ENCODE assay signal across 8 cellular contexts in the genomic region with DNA sequence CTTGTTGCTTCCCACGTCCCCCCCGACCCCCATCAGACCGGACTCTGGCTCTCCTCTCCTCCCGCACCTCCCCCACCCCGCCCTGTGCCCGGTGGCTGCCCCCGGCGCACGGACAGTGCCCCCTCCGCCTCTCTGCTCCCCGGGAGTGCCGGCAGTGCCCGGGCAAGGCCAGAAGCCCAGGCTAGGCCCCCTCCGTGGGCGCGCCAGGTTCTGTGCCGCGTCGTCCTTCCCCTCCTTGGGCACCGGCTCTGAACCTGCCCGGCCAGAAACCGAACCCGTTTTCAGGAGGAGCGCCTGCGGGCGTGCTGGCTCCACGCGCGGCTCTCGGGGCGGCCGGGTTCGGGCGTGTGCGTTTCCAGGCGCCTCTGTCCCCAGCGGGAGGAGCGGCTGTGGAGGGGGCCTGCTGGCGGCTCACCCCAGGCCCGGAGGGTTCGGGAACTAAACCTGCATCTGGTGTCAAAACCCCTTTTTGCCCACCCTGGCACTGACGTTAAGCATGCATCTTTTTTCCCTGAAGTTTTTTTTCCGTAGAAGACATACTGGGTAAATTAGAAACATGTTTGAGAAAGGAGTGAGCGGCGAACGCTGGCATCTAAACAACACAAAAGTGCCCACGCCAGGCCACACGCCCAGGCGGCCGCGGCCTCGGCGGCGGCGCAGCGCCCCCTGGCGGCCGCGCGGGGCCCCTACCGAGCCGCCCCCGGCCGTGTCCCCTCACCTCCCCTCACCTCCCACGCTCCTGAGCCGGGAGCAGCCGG.
DNase-seq lines count a peak whose midpoint lies in the region; ATAC-seq and TF ChIP-seq lines count a peak whose summit lies in the region.

No MANE protein-coding gene starts in this region.

- peak overlapping the region; percentile 44 for H3K18ac ChIP-seq in H9 (ENCODE audit: insufficient read length, low read depth, low read length)

- H3K4me3 ChIP-seq in spleen, result peak overlapping the region; percentile 16 to 78 (median 55)

- no peaks in the 10 kb centered on the region for H3K79me1 ChIP-seq in H9 (ENCODE audit: insufficient read depth, low read depth, low read length, poor library complexity, severe bottlenecking)

- no peaks in the 10 kb centered on the region for H3K36me3 Mint-ChIP-seq in H9 (ENCODE audit: insufficient read depth in 1 of 3, low read depth in 3 of 3)

- peak; percentile 51 for DNase-seq in GF-D8 (lab: John Stamatoyannopoulos, UW)
- peak; percentile 65 for DNase-seq in H9
- peak; percentile 67 for DNase-seq in NCI-H146 (lab: John Stamatoyannopoulos, UW)
- DNase-seq in activated CD4-positive, CD25-positive, alpha-beta regulatory T cell treated with anti-CD3 and anti-CD28 coated beads, Interleukin-2, amount 50 U/mL, for 16 hours (ENCODE audit: low read depth, low spot score), result peak; percentile 32
- peak in 54 of 61 donors; percentile 11 to 83 (median 56) for DNase-seq in caudate nucleus (lab: John Stamatoyannopoulos, UW)
- peak; percentile 75 for DNase-seq in islet precursor cell
- DNase-seq in spleen, result peak; percentile 93

- no peak overlapping the region for H3K4ac ChIP-seq in H9 (ENCODE audit: low read depth, low read length)

- H3K56ac ChIP-seq in H9 (ENCODE audit: insufficient read length, low read depth, low read length), result no peak overlapping the region

- peak overlapping the region; percentile 87 for H2AFZ ChIP-seq in H9 (ENCODE audit: low read length)

- H3K23me2 ChIP-seq in H9 (ENCODE audit: insufficient read length, low read depth, low read length, poor library complexity, severe bottlenecking), result peaks cover 5% of the 10 kb centered on the region

- no peak overlapping the region for H2BK120ac ChIP-seq in H9 (ENCODE audit: low read depth, low read length, poor library complexity, severe bottlenecking)

- H3K27me3 Mint-ChIP-seq in H9 (ENCODE audit: low read depth), result peaks cover 37% of the 10 kb centered on the region

- H3K4me1 ChIP-seq in H9 (ENCODE audit: insufficient read depth, low read length) (0 out of 2 replicates have a peak, but pooled peaks cover 2% of the 10 kb centered on the region), spleen (peaks cover 23 to 63% (median 54%) of the 10 kb centered on the region in 6 donors)

- H4K20me1 ChIP-seq in H9 (ENCODE audit: control insufficient read depth, insufficient read depth, insufficient read length), result peaks cover 3% of the 10 kb centered on the region

- no peaks in the 10 kb centered on the region for H3K9me3 Mint-ChIP-seq in H9

- H3K23ac ChIP-seq in H9 (ENCODE audit: insufficient read length, low read depth, low read length), result no peak overlapping the region

- no peak overlapping the region for H2AK5ac ChIP-seq in H9 (ENCODE audit: insufficient read length, low read length)

- peak overlapping the region; percentile 77 for H3K4me2 ChIP-seq in H9 (ENCODE audit: insufficient read depth, insufficient read length, low read length)

- H3K27ac Mint-ChIP-seq in H9, result peak overlapping the region in 1 of 3 experiments; percentile 72; a peak in 1 of 7 replicates

- H3K14ac ChIP-seq in H9 (ENCODE audit: insufficient read depth, low read length), result peak overlapping the region; percentile 55; the same call in 1 of the 2 replicates

- ATAC-seq in HG03097 (IDR thresholded peaks at IDR 0.05; ENCODE audit: low FRiP score, unreplicated experiment), result no peak

- WGBS in H9 (ENCODE audit: extremely low coverage, insufficient read length, low lambda C conversion rate), result no CpG with 5 or more reads among the region's 67 CpGs
- WGBS in spleen, 5 donors, result 1% methylated on average over 48 to 67 of the region's 67 CpGs

- no peak for TF ChIP-seq POLR2A in spleen (IDR thresholded peaks at IDR 0.05)

- H3K4me1 Mint-ChIP-seq in H9, result peaks cover 9 to 22% of the 10 kb centered on the region in 2 experiments

- H2BK15ac ChIP-seq in H9 (ENCODE audit: low read depth, low read length), result no peak overlapping the region

- no peak overlapping the region for H2BK12ac ChIP-seq in H9 (ENCODE audit: insufficient read length, low read depth, low read length)

- peak overlapping the region in 1 of 2 experiments; percentile 82; a peak in 4 of 5 replicates for H3K4me3 Mint-ChIP-seq in H9

- intact Hi-C loops in spleen (cut with DNase I; ENCODE audit: low total_unique reads), result no loop called here

- H4K91ac ChIP-seq in H9 (ENCODE audit: insufficient read length, low read depth, low read length), result no peak overlapping the region

- H3K9me3 ChIP-seq in H9 (ENCODE audit: control insufficient read depth, low read depth, low read length), result no peaks in the 10 kb centered on the region
- H3K9me3 ChIP-seq in spleen, result no peaks in the 10 kb centered on the region

- no peaks in the 10 kb centered on the region for H3K79me2 ChIP-seq in H9 (ENCODE audit: insufficient read depth, low read length)

- no peak overlapping the region for H2BK20ac ChIP-seq in H9 (ENCODE audit: low read depth, low read length, poor library complexity, severe bottlenecking)

- H3K27me3 ChIP-seq in H9 (ENCODE audit: insufficient read depth, low read length), result no peaks in the 10 kb centered on the region; the same call in 1 of the 2 replicates
- no peaks in the 10 kb centered on the region for H3K27me3 ChIP-seq in spleen (replicated peaks in 1 of 7)

- no peaks in the 10 kb centered on the region for H3K36me3 ChIP-seq in spleen

- no peak overlapping the region for H3T11ph ChIP-seq in H9 (ENCODE audit: low read length)

- H4K8ac ChIP-seq in H9 (replicated peaks; ENCODE audit: insufficient read length, low read depth, low read length), result no peak overlapping the region

- H3K27ac ChIP-seq in H9 (ENCODE audit: insufficient read length, low read depth, low read length) (no peak overlapping the region), caudate nucleus (ENCODE audit: low read depth, low read length) (peak overlapping the region; percentile 88), spleen (peak overlapping the region; percentile 45 to 99 (median 94))

- no peak overlapping the region for H3K9ac ChIP-seq in H9 (ENCODE audit: extremely low read depth, insufficient read length, low read length)

- TF ChIP-seq CTCF in H9 (conservative IDR thresholded peaks at IDR 0.05), result no peak; the same call in none of the 3 replicates
- peak in 7 of 11 experiments; percentile 69 to 97 (median 88) for TF ChIP-seq CTCF in spleen (IDR thresholded peaks at IDR 0.05 in 8 of 11, conservative IDR thresholded peaks at IDR 0.05 in 3 of 11)

- no peak overlapping the region for H4K5ac ChIP-seq in H9 (ENCODE audit: insufficient read length, low read depth, low read length)

- H2BK5ac ChIP-seq in H9 (ENCODE audit: insufficient read length, low read length), result no peak overlapping the region

Comparison
In these comparisons a context has a peak if more than half of its experiments do, and no peak if none do; other contexts are left out.
1. DNase-seq: peak in every context shown above with its lines; median percentile 93 in spleen; 75 in islet precursor cell; 67 in NCI-H146; 65 in H9; 56 in caudate nucleus; 51 in GF-D8; 32 in activated CD4-positive, CD25-positive, alpha-beta regulatory T cell treated with anti-CD3 and anti-CD28 coated beads, Interleukin-2, amount 50 U/mL, for 16 hours.